In genomic region chr1:43282220-43283195, GRCh38 we compare ENCODE assay signal across 1 cellular context.
A peak's percentile ranks its signal among the peaks of the same experiment; 100 is the strongest.
TF ChIP-seq lines count a peak whose summit lies in the region.

No MANE protein-coding gene starts in this region.

TF ChIP-seq in HepG2, 621 proteins besides CTCF, POLR2A, EP300 and RAD21 (continued from another document and continues in another):
- TF ChIP-seq PBX2 (CRISPR knock-in tag; IDR thresholded peaks at IDR 0.05) (no peak), ZSCAN22 (CRISPR knock-in tag; IDR thresholded peaks at IDR 0.05) (no peak), SAP130 (CRISPR knock-in tag; IDR thresholded peaks at IDR 0.05; ENCODE audit: low read depth) (peak; percentile 78), ZBTB10 (CRISPR knock-in tag; IDR thresholded peaks at IDR 0.05; ENCODE audit: borderline replicate concordance) (no peak), ZMAT5 (CRISPR knock-in tag; IDR thresholded peaks at IDR 0.05; ENCODE audit: borderline replicate concordance, low read depth) (no peak), ZNF24 (IDR thresholded peaks at IDR 0.05) (no peak), SALL1 (CRISPR knock-in tag; IDR thresholded peaks at IDR 0.05) (peak; percentile 87), ZNF556 (CRISPR knock-in tag; IDR thresholded peaks at IDR 0.05; ENCODE audit: borderline replicate concordance) (no peak), HNF4A (CRISPR knock-in tag; IDR thresholded peaks at IDR 0.05) (peak; percentile 87), AKNA (CRISPR knock-in tag; IDR thresholded peaks at IDR 0.05; ENCODE audit: borderline replicate concordance) (no peak), ZNF792 (CRISPR knock-in tag; IDR thresholded peaks at IDR 0.05) (peak; percentile 68; the same call in 1 of the 2 replicates), NR2F2 (IDR thresholded peaks at IDR 0.05; ENCODE audit: borderline replicate concordance, low read depth) (peak; percentile 42; the same call in 1 of the 2 replicates), ISL2 (CRISPR knock-in tag; IDR thresholded peaks at IDR 0.05) (peak; percentile 45; the same call in 1 of the 2 replicates), KLF6 (CRISPR knock-in tag; IDR thresholded peaks at IDR 0.05) (peak; percentile 63; the same call in 1 of the 2 replicates), MAX (IDR thresholded peaks at IDR 0.05) (peak; percentile 69), ZNF292 (CRISPR knock-in tag; IDR thresholded peaks at IDR 0.05; ENCODE audit: borderline replicate concordance, low read depth) (peak; percentile 78; the same call in 1 of the 2 replicates), ZMYM4 (CRISPR knock-in tag; IDR thresholded peaks at IDR 0.05) (peak; percentile 74), ZBTB37 (CRISPR knock-in tag; IDR thresholded peaks at IDR 0.05) (peak; percentile 46; the same call in 1 of the 2 replicates), TAF15 (IDR thresholded peaks at IDR 0.05; ENCODE audit: low read depth, low read length, poor library complexity, severe bottlenecking) (no peak), ZNF281 (CRISPR knock-in tag; IDR thresholded peaks at IDR 0.05; ENCODE audit: borderline replicate concordance) (peak; percentile 56; the same call in 1 of the 2 replicates), THAP9 (CRISPR knock-in tag; IDR thresholded peaks at IDR 0.05; ENCODE audit: borderline replicate concordance) (no peak), ZNF639 (CRISPR knock-in tag; conservative IDR thresholded peaks at IDR 0.05) (no peak), GTF2F1 (IDR thresholded peaks at IDR 0.05; ENCODE audit: low read length) (no peak), SAFB2 (CRISPR knock-in tag; IDR thresholded peaks at IDR 0.05; ENCODE audit: borderline replicate concordance, low read depth) (no peak), IRF2 (CRISPR knock-in tag; IDR thresholded peaks at IDR 0.05) (peak; percentile 54; the same call in 1 of the 2 replicates), MEIS1 (CRISPR knock-in tag; IDR thresholded peaks at IDR 0.05; ENCODE audit: borderline replicate concordance) (0 out of 2 replicates have a peak, but pooled peaks have one; percentile 40), MED8 (CRISPR knock-in tag; IDR thresholded peaks at IDR 0.05; ENCODE audit: insufficient replicate concordance) (peak; percentile 24), ZNF18 (CRISPR knock-in tag; IDR thresholded peaks at IDR 0.05; ENCODE audit: insufficient replicate concordance) (no peak), NR0B2 (CRISPR knock-in tag; IDR thresholded peaks at IDR 0.05) (peak; percentile 50; the same call in 1 of the 2 replicates), ZNF550 (CRISPR knock-in tag; IDR thresholded peaks at IDR 0.05; ENCODE audit: borderline replicate concordance) (no peak), SP1 (IDR thresholded peaks at IDR 0.05) (no peak), SP1 (CRISPR knock-in tag; IDR thresholded peaks at IDR 0.05) (0 out of 2 replicates have a peak, but pooled peaks have one; percentile 31), ADNP (CRISPR knock-in tag; IDR thresholded peaks at IDR 0.05) (no peak), THRA (CRISPR knock-in tag; IDR thresholded peaks at IDR 0.05; ENCODE audit: borderline replicate concordance) (peak; percentile 83; the same call in 1 of the 2 replicates)
